Comparison of ENCODE assay signal across 18 cellular contexts in the genomic region with DNA sequence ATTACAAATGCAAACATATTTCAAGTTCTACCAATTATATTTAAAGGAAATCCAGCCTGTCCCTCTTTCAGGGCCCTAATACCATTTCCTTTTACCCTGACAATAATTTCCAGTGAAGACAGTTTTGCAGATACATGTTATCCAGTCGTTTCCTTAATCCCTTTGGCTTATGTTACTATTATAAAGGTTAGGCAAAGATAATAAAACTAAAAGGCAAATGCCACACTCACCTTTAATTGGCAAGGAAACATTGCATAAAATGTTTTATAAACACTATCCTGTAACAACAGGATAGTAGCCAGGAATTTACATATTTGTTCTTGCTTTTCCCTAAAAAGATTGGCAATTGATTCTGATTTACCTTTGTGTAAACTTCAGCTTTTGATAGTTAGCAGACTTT.
DNase-seq lines count a peak whose midpoint lies in the region; ATAC-seq and TF ChIP-seq lines count a peak whose summit lies in the region.
"Had no signal": no experiment of that assay in that cellular context is flagged by ENCODE, and none has a peak within 500 bp of the region (broad histone marks: within the 10 kb centered on the region; RNA-seq: fewer than 3 reads in every experiment).

No MANE protein-coding gene starts in this region.

- H3K9me3 Mint-ChIP-seq in Caco-2 (ENCODE audit: unreplicated experiment): peaks cover 10% of the 10 kb centered on the region

- no peak overlapping the region for H3K27ac Mint-ChIP-seq in Caco-2 (ENCODE audit: unreplicated experiment)
- H3K27ac Mint-ChIP-seq: CD4-positive, alpha-beta memory T cell had no signal

- POLR2A ChIA-PET in A673 (lab: Charles Lee; ENCODE audit: low non-redundant PET): no interaction called here
- POLR2A ChIA-PET in Caco-2 (lab: Charles Lee): no interaction called here

- no peak for TF ChIP-seq CTCF in A673 (conservative IDR thresholded peaks at IDR 0.05; ENCODE audit: low read depth, low read length)
- TF ChIP-seq CTCF in VCaP (conservative IDR thresholded peaks at IDR 0.05): no peak
- TF ChIP-seq CTCF in mucosa of descending colon (IDR thresholded peaks at IDR 0.05): no peak
- TF ChIP-seq CTCF in Caco-2 (IDR thresholded peaks at IDR 0.05; ENCODE audit: insufficient read depth in 1 of 2, low read depth in 1 of 2, low read length in 1 of 2, severe bottlenecking in 1 of 2, unreplicated experiment in 1 of 2): no peak

- H3K4me3 Mint-ChIP-seq in Caco-2 (ENCODE audit: unreplicated experiment): no peak overlapping the region
- H3K4me3 Mint-ChIP-seq: CD4-positive, alpha-beta memory T cell had no signal

- H3K9me3 ChIP-seq in A673 (ENCODE audit: low read depth, low read length, poor library complexity, severe bottlenecking) (peaks cover 6% of the 10 kb centered on the region), mucosa of descending colon (no peaks in the 10 kb centered on the region), Caco-2 (0 out of 2 replicates have a peak, but pooled peaks cover 7% of the 10 kb centered on the region)
- H3K9me3 ChIP-seq: BE2C had no signal

- intact Hi-C loops in A673 (cut with micrococcal nuclease; ENCODE audit: unreplicated experiment): no loop called here
- intact Hi-C loops in mucosa of descending colon (cut with DNase I, micrococcal nuclease): no loop called here
- intact Hi-C loops in Caco-2 (cut with micrococcal nuclease; ENCODE audit: unreplicated experiment): no loop called here

- CTCF ChIA-PET in A673 (lab: Charles Lee) (no interaction called here), Caco-2 (lab: Charles Lee) (no interaction called here)

- H3K4me1 ChIP-seq in A673 (ENCODE audit: insufficient read depth, low read length, poor library complexity, severe bottlenecking) (peaks cover 5% of the 10 kb centered on the region), mucosa of descending colon (ENCODE audit: low read depth) (no peaks in the 10 kb centered on the region), Caco-2 (no peaks in the 10 kb centered on the region)
- H3K4me1 ChIP-seq: BE2C; BLaER1 treated with 17β-estradiol and CSF1 and Interleukin-3, amounts not matched to agents 10 nM and 100 nM had no signal

- peak; percentile 77 for ATAC-seq in mucosa of descending colon
- no peak for ATAC-seq in GM18519 (IDR thresholded peaks at IDR 0.05; ENCODE audit: low FRiP score, unreplicated experiment)

- BruUV-seq in A673 (replicated peaks; lab: Mats Ljungman, UMichigan): no TSS peak
- no TSS peak for BruUV-seq in Caco-2 (replicated peaks; lab: Mats Ljungman, UMichigan)

- H3K36me3 ChIP-seq in A673 (ENCODE audit: insufficient read depth, low read length, poor library complexity, severe bottlenecking) (no peaks in the 10 kb centered on the region), mucosa of descending colon (ENCODE audit: low read depth) (no peaks in the 10 kb centered on the region), Caco-2 (ENCODE audit: control insufficient read depth, insufficient read depth, low read length) (no peaks in the 10 kb centered on the region)
- H3K36me3 ChIP-seq: BE2C; BLaER1 treated with 17β-estradiol and CSF1 and Interleukin-3, amounts not matched to agents 10 nM and 100 nM had no signal

- no peaks in the 10 kb centered on the region for H3K27me3 ChIP-seq in A673 (replicated peaks; ENCODE audit: insufficient read depth, low read depth, low read length, poor library complexity)
- H3K27me3 ChIP-seq in Caco-2 (replicated peaks; ENCODE audit: control insufficient read depth, insufficient read depth, low read length): no peaks in the 10 kb centered on the region
- H3K27me3 ChIP-seq: BE2C; BLaER1 treated with 17β-estradiol and CSF1 and Interleukin-3, amounts not matched to agents 10 nM and 100 nM had no signal

- DNase-seq in A673 (ENCODE audit: low spot score) (no peak), LoVo (ENCODE audit: low spot score) (peak; percentile 6), mucosa of descending colon (no peak), Caco-2 (no peak), NCI-H82 treated with DMSO at 0.1 percent for 48 hours (lab: John Stamatoyannopoulos, UW; ENCODE audit: unreplicated experiment) (no peak)
- DNase-seq: ACHN; AML-193; BE2C; CD4-positive, alpha-beta memory T cell; COR-L47; DMS153; DND-41; GM23248; H7; HCEC 1CT had no signal

- no peaks in the 10 kb centered on the region for H3K4me1 Mint-ChIP-seq in Caco-2 (ENCODE audit: low read depth, unreplicated experiment)
- H3K4me1 Mint-ChIP-seq: CD4-positive, alpha-beta memory T cell had no signal

- no peak overlapping the region for H3K4me3 ChIP-seq in A673 (ENCODE audit: low read depth, low read length, poor library complexity, severe bottlenecking)
- H3K4me3 ChIP-seq in mucosa of descending colon: no peak overlapping the region
- H3K4me3 ChIP-seq in Caco-2 (ENCODE audit: low read depth, low read length): no peak overlapping the region
- H3K4me3 ChIP-seq: BLaER1 treated with 17β-estradiol and CSF1 and Interleukin-3, amounts not matched to agents 10 nM and 100 nM; GM23248 had no signal

- no peaks in the 10 kb centered on the region for H3K36me3 Mint-ChIP-seq in Caco-2 (ENCODE audit: insufficient read depth, unreplicated experiment)

- H3K27ac ChIP-seq in A673 (ENCODE audit: low read depth, low read length, poor library complexity, severe bottlenecking) (peak overlapping the region; percentile 36), VCaP (peak overlapping the region; percentile 69)
- H3K27ac ChIP-seq: BLaER1 treated with 17β-estradiol and CSF1 and Interleukin-3, amounts not matched to agents 10 nM and 100 nM; GM23248 had no signal

- peaks cover 2% of the 10 kb centered on the region for H3K27me3 Mint-ChIP-seq in Caco-2 (ENCODE audit: insufficient read depth, unreplicated experiment)
- H3K27me3 Mint-ChIP-seq: CD4-positive, alpha-beta memory T cell had no signal
